In the genomic region with DNA sequence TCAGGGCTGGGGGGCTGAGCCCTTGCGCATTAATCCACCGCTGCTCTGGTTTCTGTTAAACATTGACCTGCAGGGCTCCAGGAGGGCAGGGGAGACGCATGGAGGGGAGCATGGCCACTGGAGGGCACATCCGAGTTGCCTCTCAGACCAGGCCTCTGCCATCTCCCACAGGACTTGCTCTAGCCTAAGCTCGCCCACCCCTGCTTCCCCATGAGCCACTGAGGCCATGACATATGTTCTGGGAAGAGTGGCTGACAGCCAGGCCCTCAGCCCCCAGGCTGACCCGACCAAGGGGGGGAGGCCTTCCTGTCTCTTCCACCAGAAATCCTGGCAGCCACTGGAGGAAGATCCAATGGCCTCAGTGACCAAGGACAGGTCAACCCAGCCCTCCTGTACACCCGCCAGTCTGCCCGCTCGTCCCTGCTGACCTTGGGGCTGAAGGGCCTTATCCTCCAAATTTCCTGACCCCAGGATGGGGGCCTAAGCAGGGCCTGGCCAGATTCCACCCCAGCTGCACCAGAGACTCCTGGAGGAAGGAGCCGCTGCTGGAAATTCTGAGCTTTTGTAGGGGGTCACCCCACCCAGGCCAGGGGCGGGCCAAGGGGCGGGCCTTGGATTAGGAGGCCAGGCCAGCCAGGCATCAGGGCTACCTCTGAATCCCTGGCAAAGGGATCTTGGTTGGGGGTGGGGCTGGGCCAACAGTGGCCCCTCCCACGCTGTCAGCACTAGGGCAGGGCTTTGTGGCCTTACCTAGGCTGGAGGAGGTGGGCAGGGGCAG, we compare ENCODE assay signal across 9 cellular contexts. TPM values are rescaled to one million over a fixed set of nuclear protein-coding genes. Genes with fewer than 3 reads are reported as not detected.
DNase-seq lines count a peak whose midpoint lies in the region; ATAC-seq, FAIRE-seq and TF ChIP-seq lines count a peak whose summit lies in the region.
"Had no signal": no experiment of that assay in that cellular context is flagged by ENCODE, and none has a peak within 500 bp of the region (broad histone marks: within the 10 kb centered on the region; RNA-seq: fewer than 3 reads in every experiment).

Gene HYAL1, minus strand, starts transcription at position 537 of the 778 bp plus-strand sequence. CDS start 618 bp downstream, outside the sequence.

- H3K36me3 ChIP-seq in HUES64 (ENCODE audit: insufficient read depth, low read length): no peaks in the 10 kb centered on the region
- H3K36me3 ChIP-seq in small intestine (ENCODE audit: control insufficient read depth in 2 of 2, insufficient read depth in 2 of 2, low read length in 2 of 2): no peaks in the 10 kb centered on the region
- no peaks in the 10 kb centered on the region for H3K36me3 ChIP-seq in OCI-LY7 (ENCODE audit: insufficient read depth, low read length)

- intact Hi-C loops in OCI-LY7 (cut with micrococcal nuclease; ENCODE audit: unreplicated experiment): no loop called here

- TF ChIP-seq CTCF in cardiac fibroblast (IDR thresholded peaks at IDR 0.05; ENCODE audit: low read depth, low read length): peak; percentile 2
- no peak for TF ChIP-seq CTCF in OCI-LY7 (conservative IDR thresholded peaks at IDR 0.05; ENCODE audit: low read length)

- no TSS peak for BruUV-seq in OCI-LY7 (replicated peaks; lab: Mats Ljungman, UMichigan)

- CTCF ChIA-PET in OCI-LY7 (lab: Charles Lee; ENCODE audit: unreplicated experiment): no interaction called here

- no peaks in the 10 kb centered on the region for H3K27me3 ChIP-seq in HUES64 (ENCODE audit: insufficient read depth, low read length)
- no peaks in the 10 kb centered on the region for H3K27me3 ChIP-seq in small intestine (ENCODE audit: control insufficient read depth in 2 of 2, insufficient read depth in 2 of 2, low read length in 2 of 2)

- H3K9me2 ChIP-seq in OCI-LY7 (ENCODE audit: insufficient read depth, low read length): no peaks in the 10 kb centered on the region

- no peak within 1 kb of the TSS for H3K4me2 ChIP-seq in OCI-LY7 (ENCODE audit: low read length)

- POLR2A ChIA-PET in OCI-LY7 (lab: Charles Lee): no interaction called here

- no peak for ATAC-seq in GM21515 (IDR thresholded peaks at IDR 0.05; ENCODE audit: unreplicated experiment)

- in situ Hi-C loops in KBM-7 (cut with MboI; ENCODE audit: low pct_unique_long_range_greater_than_20kb, low sequenced_read_pairs): no loop called here

- DNase-seq in cardiac fibroblast (ENCODE audit: low read depth in 2 of 2) (peak; percentile 31 to 67), islet precursor cell (peak; percentile 71), small intestine (peak; percentile 48), NCI-H1417 (lab: John Stamatoyannopoulos, UW) (no peak), OCI-LY7 (ENCODE audit: low spot score) (no peak), KBM-7 (no peak)

- H3K27ac ChIP-seq in HUES64 (ENCODE audit: low read depth, low read length) (peak within 1 kb of the TSS; percentile 73; the same call in 1 of the 2 replicates), small intestine (ENCODE audit: low read depth in 1 of 2, low read length in 1 of 2) (peak within 1 kb of the TSS in 1 of 2 donors; percentile 67), OCI-LY7 (ENCODE audit: low read depth, low read length, poor library complexity, severe bottlenecking) (no peak within 1 kb of the TSS)

- no peak within 1 kb of the TSS for H2AFZ ChIP-seq in OCI-LY7 (ENCODE audit: low read length)

- H3K9me3 ChIP-seq in HUES64 (ENCODE audit: insufficient read depth, low read depth, low read length): peaks cover 11% of the 10 kb centered on the region; the same call in 1 of the 2 replicates
- no peaks in the 10 kb centered on the region for H3K9me3 ChIP-seq in small intestine (ENCODE audit: control insufficient read depth, low read depth)
- H3K9me3 ChIP-seq in OCI-LY7 (ENCODE audit: low read length): 0 out of 2 replicates have a peak, but pooled peaks cover 5% of the 10 kb centered on the region

- H3K4me3 ChIP-seq in HUES64 (ENCODE audit: low read length) (peak within 1 kb of the TSS; percentile 19), cardiac fibroblast (replicated peaks in 1 of 2; ENCODE audit: low read depth in 2 of 2, low read length in 2 of 2) (no peak within 1 kb of the TSS), small intestine (ENCODE audit: low read depth in 1 of 2, low read length in 2 of 2) (no peak within 1 kb of the TSS), OCI-LY7 (ENCODE audit: low read depth, low read length, poor library complexity, severe bottlenecking) (no peak within 1 kb of the TSS)

- no peak within 1 kb of the TSS for H3K9ac ChIP-seq in HUES64 (ENCODE audit: low read depth, low read length)

- FAIRE-seq in small intestine (lab: Jason Lieb, UNC): no peak
- FAIRE-seq: RCC 7860 had no signal

- no peaks in the 10 kb centered on the region for H3K79me2 ChIP-seq in OCI-LY7 (ENCODE audit: insufficient read depth, low read depth, low read length)

- 67% methylated on average over 13 of the region's 13 CpGs for WGBS in HUES64
- WGBS in small intestine, 3 donors: 46 to 70% (median 52%) methylated on average over 12 to 13 of the region's 13 CpGs

- no peaks in the 10 kb centered on the region for H4K20me1 ChIP-seq in OCI-LY7 (ENCODE audit: insufficient read depth, low read length)

- peaks cover 12% of the 10 kb centered on the region; the same call in 1 of the 2 replicates for H3K4me1 ChIP-seq in HUES64 (ENCODE audit: insufficient read depth, low read length)
- H3K4me1 ChIP-seq in small intestine (ENCODE audit: control insufficient read depth in 2 of 2, insufficient read depth in 1 of 2, low read depth in 1 of 2, low read length in 1 of 2): peaks cover 7 to 9% of the 10 kb centered on the region in 2 donors
- H3K4me1 ChIP-seq in OCI-LY7 (ENCODE audit: insufficient read depth, low read length, poor library complexity, severe bottlenecking): peaks cover 14% of the 10 kb centered on the region

RNA-seq across cellular contexts. Expression of gene HYAL1, which starts in this region (rescaled TPM):
- polyA plus RNA-seq in HUES64 (2013, experiment 1 of 2): 1.4 TPM
- 3.5 TPM for polyA plus RNA-seq in HUES64 (2013, experiment 2 of 2)
- polyA plus RNA-seq in small intestine: 10 to 100 TPM in 1 of 3 donors, 1 to 10 TPM in 2; 1.1 to 11.1 (median 4.5) TPM
- 0.85 and 2.8 TPM in 2 replicates for total RNA-seq in OCI-LY7 (2014; rRNA removed; shearing (Covaris generic))
- 0.33 and 0.36 TPM in 2 replicates for total RNA-seq in OCI-LY7 (2022)

Comparison
In these comparisons a context has a peak if more than half of its experiments do, and no peak if none do; other contexts are left out.
1. DNase-seq: peak in cardiac fibroblast (2 of 2), islet precursor cell (single experiment) and small intestine (single experiment); none in NCI-H1417 (0 of 3), OCI-LY7 (single experiment) and KBM-7 (single experiment).